16 cellular contexts compared by ENCODE assay signal in genomic region chr1:51741121-51741681, GRCh38.
A peak's percentile ranks its signal among the peaks of the same experiment; 100 is the strongest.
DNase-seq lines count a peak whose midpoint lies in the region; ATAC-seq, FAIRE-seq and TF ChIP-seq lines count a peak whose summit lies in the region.
"Had no signal": no experiment of that assay in that cellular context is flagged by ENCODE, and none has a peak within 500 bp of the region (broad histone marks: within the 10 kb centered on the region; RNA-seq: fewer than 3 reads in every experiment).

No MANE protein-coding gene starts in this region.

- H2AFZ ChIP-seq in GM12878 (ENCODE audit: control insufficient read depth, low read depth, low read length) = no peak overlapping the region
- H2AFZ ChIP-seq: GM23248 had no signal

- SMC1A ChIA-PET in GM12878 (lab: Charles Lee; ENCODE audit: uncharacterized antibody, unreplicated experiment) = interaction anchor here (0.7 to 14.3 kb wide), 3 partner anchors 13 to 22 kb away, joined by 4 to 154 read pairs (median 4); no protein-coding TSS in a partner anchor

- BruUV-seq in GM12878 (replicated peaks; lab: Mats Ljungman, UMichigan) = no TSS peak

- 95% methylated on average over 1 of the region's 1 CpG for WGBS in GM12878 (ENCODE audit: insufficient coverage, insufficient replicate concordance, low lambda C conversion rate, missing lambda C conversion rate)

- H3K4me1 ChIP-seq in GM12878 (ENCODE audit: control insufficient read depth, insufficient read depth, low read length) = peaks cover 34% of the 10 kb centered on the region; the same call in 1 of the 2 replicates

- peaks cover 0 to 3% of the 10 kb centered on the region in 2 donors for H3K36me3 Mint-ChIP-seq in activated T-cell treated with anti-CD3 and anti-CD28 coated beads, Interleukin-2, amount 50 U/mL, for 72 hours (ENCODE audit: insufficient read depth in 2 of 2)
- H3K36me3 Mint-ChIP-seq in mesothelial cell of epicardium = peaks cover 2% of the 10 kb centered on the region

- no peak overlapping the region for H3K9ac ChIP-seq in GM12878 (ENCODE audit: control insufficient read depth, insufficient read depth, low read length)
- H3K9ac ChIP-seq: GM23248 had no signal

- no peak overlapping the region; the same call in 1 of the 2 replicates for H3K4me2 ChIP-seq in GM12878 (ENCODE audit: control insufficient read depth, insufficient read depth)

- H3K36me3 ChIP-seq in GM12878 (ENCODE audit: control insufficient read depth in 2 of 2, insufficient read depth in 2 of 2, low read length in 1 of 2) = peaks cover 0 to 3% of the 10 kb centered on the region in 2 experiments; a peak in 1 of 4 replicates

- H3K27me3 ChIP-seq in GM12878 (replicated peaks in 1 of 2; ENCODE audit: control insufficient read depth in 2 of 2, insufficient read depth in 2 of 2, low read length in 1 of 2) = no peaks in the 10 kb centered on the region

- no peaks in the 10 kb centered on the region for H3K27me3 Mint-ChIP-seq in activated T-cell treated with anti-CD3 and anti-CD28 coated beads, Interleukin-2, amount 50 U/mL, for 72 hours (ENCODE audit: low read depth)
- no peaks in the 10 kb centered on the region for H3K27me3 Mint-ChIP-seq in mesothelial cell of epicardium (ENCODE audit: low read depth)
- no peaks in the 10 kb centered on the region for H3K27me3 Mint-ChIP-seq in stimulated activated naive CD8-positive, alpha-beta T cell treated with anti-CD3 and anti-CD28 coated beads, Interleukin-15, amount 100 ng/mL, for 72 hours

- H3K27ac ChIP-seq in GM12878 (ENCODE audit: control insufficient read depth, insufficient read depth) = peak overlapping the region; percentile 7; the same call in 1 of the 2 replicates
- H3K27ac ChIP-seq: 22Rv1, GM23248 had no signal

- no peak for TF ChIP-seq EP300 in GM12878 (IDR thresholded peaks at IDR 0.05; ENCODE audit: borderline replicate concordance in 1 of 2, control insufficient read depth in 1 of 2, low read depth in 2 of 2, low read length in 2 of 2)

- RAD21 ChIA-PET in GM12878 (lab: Charles Lee; ENCODE audit: unreplicated experiment) = interaction anchor here (1.1 to 5.5 kb wide), 3 partner anchors 9 to 14 kb away, joined by 3 to 50 read pairs (median 4); no protein-coding TSS in a partner anchor

- TF ChIP-seq POLR2A in GM12878 (IDR thresholded peaks at IDR 0.05; ENCODE audit: low read depth, low read length) = no peak

- no peaks in the 10 kb centered on the region for H3K9me3 ChIP-seq in GM12878 (replicated peaks; ENCODE audit: control insufficient read depth, insufficient read depth, low read length)

- H3K4me1 Mint-ChIP-seq in activated T-cell treated with anti-CD3 and anti-CD28 coated beads, Interleukin-2, amount 50 U/mL, for 72 hours (ENCODE audit: low read depth) = peaks cover 43% of the 10 kb centered on the region
- peaks cover 48% of the 10 kb centered on the region for H3K4me1 Mint-ChIP-seq in mesothelial cell of epicardium
- peaks cover 33% of the 10 kb centered on the region for H3K4me1 Mint-ChIP-seq in stimulated activated naive CD8-positive, alpha-beta T cell treated with anti-CD3 and anti-CD28 coated beads, Interleukin-15, amount 100 ng/mL, for 72 hours

- H3K9me3 Mint-ChIP-seq in activated T-cell treated with anti-CD3 and anti-CD28 coated beads, Interleukin-2, amount 50 U/mL, for 72 hours = no peaks in the 10 kb centered on the region
- no peaks in the 10 kb centered on the region for H3K9me3 Mint-ChIP-seq in mesothelial cell of epicardium
- no peaks in the 10 kb centered on the region for H3K9me3 Mint-ChIP-seq in stimulated activated naive CD8-positive, alpha-beta T cell treated with anti-CD3 and anti-CD28 coated beads, Interleukin-15, amount 100 ng/mL, for 72 hours
- H3K9me3 Mint-ChIP-seq: CD8-positive, alpha-beta T cell had no signal

- peaks cover 80% of the 10 kb centered on the region for H3K79me2 ChIP-seq in GM12878 (ENCODE audit: control insufficient read depth, insufficient read depth, low read length)

- no peak for TF ChIP-seq CTCF in GM12878 (IDR thresholded peaks at IDR 0.05 in 2 of 3, conservative IDR thresholded peaks at IDR 0.05 in 1 of 3; ENCODE audit: control insufficient read depth in 2 of 3, extremely low read depth in 1 of 3, insufficient read depth in 1 of 3, low read depth in 3 of 3, low read length in 3 of 3)
- TF ChIP-seq CTCF in mesothelial cell of epicardium (IDR thresholded peaks at IDR 0.05; ENCODE audit: unreplicated experiment) = no peak

- no peak for TF ChIP-seq RAD21 in GM12878 (IDR thresholded peaks at IDR 0.05; ENCODE audit: insufficient read depth, low read depth, low read length)

- peak overlapping the region; percentile 68 for H3K27ac Mint-ChIP-seq in activated T-cell treated with anti-CD3 and anti-CD28 coated beads, Interleukin-2, amount 50 U/mL, for 72 hours
- H3K27ac Mint-ChIP-seq in mesothelial cell of epicardium = peak overlapping the region; percentile 58
- H3K27ac Mint-ChIP-seq in stimulated activated naive CD8-positive, alpha-beta T cell treated with anti-CD3 and anti-CD28 coated beads, Interleukin-15, amount 100 ng/mL, for 72 hours = no peak overlapping the region
- H3K27ac Mint-ChIP-seq: CD8-positive, alpha-beta T cell had no signal

- CTCF ChIA-PET in GM12878 (lab: Yijun Ruan, JAX) = interaction anchor here (0.5 to 1.4 kb wide), 8 partner anchors 9 to 253 kb away, joined by 3 to 5 read pairs (median 3); no protein-coding TSS in a partner anchor

- POLR2A ChIA-PET in GM12878 (lab: Charles Lee) = interaction anchor here (0.6 to 9.1 kb wide), 2 partner anchors 12 to 315 kb away, joined by 4 to 99 read pairs; partner anchors contain the start of gene BTF3L4

- FAIRE-seq in GM12878 (lab: Jason Lieb, UNC) = no peak
- FAIRE-seq: H54 had no signal

- no peaks in the 10 kb centered on the region for H4K20me1 ChIP-seq in GM12878 (ENCODE audit: control insufficient read depth, insufficient read depth)

- 0 out of 2 replicates have a peak overlapping the region, but pooled peaks have one; percentile 12 for H3K4me3 ChIP-seq in GM12878
- H3K4me3 ChIP-seq: GM23248 had no signal

- no peak for ATAC-seq in activated T-cell treated with anti-CD3 and anti-CD28 coated beads, Interleukin-2, amount 50 U/mL, for 72 hours (replicated peaks in 1 of 2)
- ATAC-seq in GM12878 (no peak), HG03439 (IDR thresholded peaks at IDR 0.05; ENCODE audit: unreplicated experiment) (no peak), HG02610 (IDR thresholded peaks at IDR 0.05; ENCODE audit: unreplicated experiment) (no peak)
- ATAC-seq in stimulated activated naive CD8-positive, alpha-beta T cell treated with anti-CD3 and anti-CD28 coated beads, Interleukin-15, amount 100 ng/mL, for 72 hours = no peak
- ATAC-seq: CD8-positive, alpha-beta T cell; HCT116 had no signal

- in situ Hi-C loops in GM12878 (cut with MboI) = no loop called here

- intact Hi-C loops in GM12878 (cut with micrococcal nuclease; ENCODE audit: unreplicated experiment) = no loop called here

- no peak for DNase-seq in activated T-cell treated with anti-CD3 and anti-CD28 coated beads, Interleukin-2, amount 50 U/mL, for 72 hours
- DNase-seq in activated T-cell treated with anti-CD3 and anti-CD28 coated beads, Interleukin-2, amount 50 U/mL, for 1 hour = no peak
- DNase-seq in GM12878 (ENCODE audit: low read depth, low spot score) (no peak), mesothelial cell of epicardium (ENCODE audit: low spot score in 2 of 2, unreplicated experiment in 2 of 2) (no peak), COLO829 (ENCODE audit: low spot score) (no peak)
- DNase-seq in stimulated activated naive CD8-positive, alpha-beta T cell treated with anti-CD3 and anti-CD28 coated beads, Interleukin-15, amount 100 ng/mL, for 72 hours = no peak
- DNase-seq: CD8-positive, alpha-beta T cell; DMS 273 treated with DMSO at 0.1 percent for 48 hours; GM23248; KBM-7 had no signal

- H3K4me3 Mint-ChIP-seq in activated T-cell treated with anti-CD3 and anti-CD28 coated beads, Interleukin-2, amount 50 U/mL, for 72 hours = no peak overlapping the region
- no peak overlapping the region for H3K4me3 Mint-ChIP-seq in mesothelial cell of epicardium
- H3K4me3 Mint-ChIP-seq in stimulated activated naive CD8-positive, alpha-beta T cell treated with anti-CD3 and anti-CD28 coated beads, Interleukin-15, amount 100 ng/mL, for 72 hours = no peak overlapping the region
- H3K4me3 Mint-ChIP-seq: CD14-positive monocyte; CD8-positive, alpha-beta T cell had no signal

TF ChIP-seq in GM12878, 131 proteins besides CTCF, POLR2A, EP300 and RAD21:
- TF ChIP-seq, protein P1, sequence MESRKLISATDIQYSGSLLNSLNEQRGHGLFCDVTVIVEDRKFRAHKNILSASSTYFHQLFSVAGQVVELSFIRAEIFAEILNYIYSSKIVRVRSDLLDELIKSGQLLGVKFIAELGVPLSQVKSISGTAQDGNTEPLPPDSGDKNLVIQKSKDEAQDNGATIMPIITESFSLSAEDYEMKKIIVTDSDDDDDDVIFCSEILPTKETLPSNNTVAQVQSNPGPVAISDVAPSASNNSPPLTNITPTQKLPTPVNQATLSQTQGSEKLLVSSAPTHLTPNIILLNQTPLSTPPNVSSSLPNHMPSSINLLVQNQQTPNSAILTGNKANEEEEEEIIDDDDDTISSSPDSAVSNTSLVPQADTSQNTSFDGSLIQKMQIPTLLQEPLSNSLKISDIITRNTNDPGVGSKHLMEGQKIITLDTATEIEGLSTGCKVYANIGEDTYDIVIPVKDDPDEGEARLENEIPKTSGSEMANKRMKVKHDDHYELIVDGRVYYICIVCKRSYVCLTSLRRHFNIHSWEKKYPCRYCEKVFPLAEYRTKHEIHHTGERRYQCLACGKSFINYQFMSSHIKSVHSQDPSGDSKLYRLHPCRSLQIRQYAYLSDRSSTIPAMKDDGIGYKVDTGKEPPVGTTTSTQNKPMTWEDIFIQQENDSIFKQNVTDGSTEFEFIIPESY (IDR thresholded peaks at IDR 0.05) = no peak
TF ChIP-seq in GM12878: peak in this region for 0.

Comparison
In these comparisons a context has a peak if more than half of its experiments do, and no peak if none do; other contexts are left out.
1. H3K27ac Mint-ChIP-seq: peak in activated T-cell treated with anti-CD3 and anti-CD28 coated beads, Interleukin-2, amount 50 U/mL, for 72 hours (single experiment) and mesothelial cell of epicardium (single experiment); none in stimulated activated naive CD8-positive, alpha-beta T cell treated with anti-CD3 and anti-CD28 coated beads, Interleukin-15, amount 100 ng/mL, for 72 hours (0 of 2).